19 cellular contexts compared by ENCODE assay signal in the genomic region with DNA sequence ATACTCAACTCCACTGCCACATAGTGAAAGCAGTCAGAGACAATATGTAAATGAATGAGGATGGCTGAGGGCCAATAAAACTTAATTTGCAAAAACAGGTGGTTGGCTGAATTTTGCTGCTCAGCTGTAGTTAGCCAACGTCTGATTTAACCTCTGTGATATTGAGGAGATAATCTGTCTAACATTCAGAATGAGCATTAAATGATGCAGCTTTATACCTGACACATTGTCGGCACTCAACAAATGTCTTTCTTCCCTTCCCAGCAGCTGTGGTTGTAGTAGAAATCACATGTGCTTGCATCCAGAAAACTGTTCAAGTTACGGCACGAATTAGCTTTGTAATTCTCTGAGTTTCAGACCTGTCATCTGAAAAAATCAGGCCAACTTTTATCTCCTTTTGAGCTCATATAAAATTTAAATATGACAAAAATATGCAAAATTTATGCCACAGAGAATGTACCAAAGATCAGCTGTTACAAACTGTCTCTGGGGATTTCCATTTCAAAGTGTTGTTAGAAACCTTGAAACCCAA.
DNase-seq lines count a peak whose midpoint lies in the region; ATAC-seq, FAIRE-seq and TF ChIP-seq lines count a peak whose summit lies in the region.
"Had no signal": no experiment of that assay in that cellular context is flagged by ENCODE, and none has a peak within 500 bp of the region (broad histone marks: within the 10 kb centered on the region; RNA-seq: fewer than 3 reads in every experiment).

No MANE protein-coding gene starts in this region.

- no peaks in the 10 kb centered on the region for H3K27me3 Mint-ChIP-seq in T-helper 2 cell treated with Interferon-gamma antibody and Interleukin-4, amounts not matched to agents 5 μg/mL and 100 μg/mL, for 36 hours (ENCODE audit: low read depth)

- H3K9me3 ChIP-seq in effector memory CD4-positive, alpha-beta T cell (ENCODE audit: control insufficient read depth, low read length), result no peaks in the 10 kb centered on the region
- H3K9me3 ChIP-seq: ascending aorta, colonic mucosa, heart right ventricle, pancreas had no signal

- H3K36me3 Mint-ChIP-seq in T-helper 2 cell treated with Interferon-gamma antibody and Interleukin-4, amounts not matched to agents 5 μg/mL and 100 μg/mL, for 36 hours (ENCODE audit: low read depth), result no peaks in the 10 kb centered on the region

- TF ChIP-seq POLR2A in GM12891 (IDR thresholded peaks at IDR 0.05; ENCODE audit: low read depth, low read length), result no peak

- no peaks in the 10 kb centered on the region for H3K9me3 Mint-ChIP-seq in T-helper 2 cell treated with Interferon-gamma antibody and Interleukin-4, amounts not matched to agents 5 μg/mL and 100 μg/mL, for 36 hours

- ATAC-seq in GM19372 (IDR thresholded peaks at IDR 0.05; ENCODE audit: low read depth, unreplicated experiment) (peak; percentile 45), HG03342 (IDR thresholded peaks at IDR 0.05; ENCODE audit: unreplicated experiment) (peak; percentile 28)
- ATAC-seq: HCT116, heart right ventricle, pancreas had no signal

- H3K4me1 Mint-ChIP-seq in T-helper 2 cell treated with Interferon-gamma antibody and Interleukin-4, amounts not matched to agents 5 μg/mL and 100 μg/mL, for 36 hours (ENCODE audit: low read depth), result peaks cover 19% of the 10 kb centered on the region

- in situ Hi-C loops in GM13977 (cut with MboI; ENCODE audit: low pct_unique_long_range_greater_than_20kb, low sequenced_read_pairs, unreplicated experiment), result no loop called here

- no peak overlapping the region for H3K4me3 ChIP-seq in effector memory CD4-positive, alpha-beta T cell (ENCODE audit: insufficient read depth, low read depth, low read length, poor library complexity, severe bottlenecking)
- H3K4me3 ChIP-seq: ascending aorta, colonic mucosa, heart right ventricle, pancreas, skin epidermis had no signal

- H3K4me1 ChIP-seq in effector memory CD4-positive, alpha-beta T cell (ENCODE audit: control insufficient read depth, insufficient read depth, low read length, poor library complexity, severe bottlenecking), result no peaks in the 10 kb centered on the region
- H3K4me1 ChIP-seq: ascending aorta, colonic mucosa, heart right ventricle, pancreas had no signal

- TF ChIP-seq CTCF in GM13977 (IDR thresholded peaks at IDR 0.05; ENCODE audit: extremely low read depth, insufficient read depth, missing control alignments), result no peak

- no peak overlapping the region for H3K27ac ChIP-seq in effector memory CD4-positive, alpha-beta T cell (ENCODE audit: insufficient read depth, low read length, poor library complexity, severe bottlenecking)
- H3K27ac ChIP-seq: ascending aorta, colonic mucosa, heart right ventricle, pancreas had no signal

- FAIRE-seq in GM12891 (lab: Jason Lieb, UNC), result peak; percentile 58
- FAIRE-seq: HTR-8/SVneo, pancreas had no signal

- no peaks in the 10 kb centered on the region for H3K36me3 ChIP-seq in effector memory CD4-positive, alpha-beta T cell (ENCODE audit: control insufficient read depth, insufficient read depth, low read length)
- H3K36me3 ChIP-seq: ascending aorta, colonic mucosa, heart right ventricle, pancreas had no signal

- H3K4me3 Mint-ChIP-seq in T-helper 2 cell treated with Interferon-gamma antibody and Interleukin-4, amounts not matched to agents 5 μg/mL and 100 μg/mL, for 36 hours, result no peak overlapping the region
- H3K4me3 Mint-ChIP-seq: B cell had no signal

- no peaks in the 10 kb centered on the region for H3K27me3 ChIP-seq in effector memory CD4-positive, alpha-beta T cell (replicated peaks; ENCODE audit: control insufficient read depth, insufficient read depth, low read length, poor library complexity, severe bottlenecking)
- H3K27me3 ChIP-seq: ascending aorta, colonic mucosa, pancreas had no signal

- H3K27ac Mint-ChIP-seq in T-helper 2 cell treated with Interferon-gamma antibody and Interleukin-4, amounts not matched to agents 5 μg/mL and 100 μg/mL, for 36 hours, result peak overlapping the region; percentile 27
- H3K27ac Mint-ChIP-seq: B cell had no signal

- DNase-seq in GM12891 (ENCODE audit: insufficient read length, low spot score) (no peak), NCI-H345 treated with DMSO at 0.1 percent for 48 hours (lab: John Stamatoyannopoulos, UW; ENCODE audit: unreplicated experiment) (no peak), SW480 (ENCODE audit: low spot score) (no peak), GM13977 (ENCODE audit: low spot score) (no peak)
- DNase-seq in T-helper 2 cell treated with Interferon-gamma antibody and Interleukin-4, amounts not matched to agents 5 μg/mL and 100 μg/mL, for 36 hours (ENCODE audit: low spot score), result no peak
- DNase-seq in effector memory CD4-positive, alpha-beta T cell, result no peak
- DNase-seq: colonic mucosa, heart right ventricle, kidney glomerular epithelial cell, NCI-H2081 treated with DMSO at 0.1 percent for 48 hours, NCI-H748 treated with DMSO at 0.1 percent for 48 hours, pancreas had no signal

TF ChIP-seq in GM12891, 5 proteins besides CTCF, POLR2A, EP300 and RAD21:
- TF ChIP-seq SPI1 (IDR thresholded peaks at IDR 0.05; ENCODE audit: low read depth, low read length), result no peak
- TF ChIP-seq PAX5 (IDR thresholded peaks at IDR 0.05; ENCODE audit: insufficient read depth, low read length, severe bottlenecking), result no peak
- no peak for TF ChIP-seq POLR2AphosphoS5 (IDR thresholded peaks at IDR 0.05; ENCODE audit: low read depth, low read length)
- TF ChIP-seq TAF1 (IDR thresholded peaks at IDR 0.05; ENCODE audit: low read depth, low read length), result no peak
- no peak for TF ChIP-seq POU2F2 (IDR thresholded peaks at IDR 0.05; ENCODE audit: low read depth, low read length)
TF ChIP-seq in GM12891: peak in this region for 0.
